In genomic region chr3:195441051-195441450, GRCh38 we compare ENCODE assay signal across 8 cellular contexts. TPM values are rescaled to one million over a fixed set of nuclear protein-coding genes. Genes with fewer than 3 reads are reported as not detected.
DNase-seq lines count a peak whose midpoint lies in the region; ATAC-seq and TF ChIP-seq lines count a peak whose summit lies in the region.

No MANE protein-coding gene starts in this region.

- POLR2A ChIA-PET in T-cell (lab: Charles Lee), result interaction anchor here (0.5 to 0.9 kb wide), 6 partner anchors 10 to 1780 kb away, joined by 3 to 5 read pairs (median 4); no protein-coding TSS in a partner anchor

- no peak for TF ChIP-seq CTCF in GM12864 (IDR thresholded peaks at IDR 0.05; ENCODE audit: low read depth, low read length, missing control alignments)

- H3K4me2 ChIP-seq in skeletal muscle satellite cell (ENCODE audit: low read length), result peak overlapping the region; percentile 94

- no peaks in the 10 kb centered on the region for H3K9me3 ChIP-seq in skeletal muscle satellite cell (replicated peaks; ENCODE audit: low read length)

- H3K4me1 ChIP-seq in skeletal muscle satellite cell (ENCODE audit: control insufficient read depth, insufficient read depth, low read length), result peaks cover 22% of the 10 kb centered on the region

- no peaks in the 10 kb centered on the region for H3K9me3 Mint-ChIP-seq in T-cell

- H3K36me3 ChIP-seq in skeletal muscle satellite cell (ENCODE audit: insufficient read depth, low read length), result no peaks in the 10 kb centered on the region

- H3K27ac Mint-ChIP-seq in T-cell, result peak overlapping the region; percentile 87 to 89

- H3K27me3 ChIP-seq in skeletal muscle satellite cell (ENCODE audit: control insufficient read depth, insufficient read depth, low read length), result no peaks in the 10 kb centered on the region

- CTCF ChIA-PET in T-cell (lab: Charles Lee), result interaction anchor here in 1 of 2 donors (0.8 to 1.3 kb wide), 4 partner anchors 17 to 170 kb away, joined by 3 to 7 read pairs (median 3); partner anchors contain the start of gene XXYLT1

- DNase-seq in GM12864 (ENCODE audit: low read depth), result no peak
- DNase-seq in T-cell, result no peak
- DNase-seq in fibroblast of peridontal ligament (ENCODE audit: extremely low read depth), result peak; percentile 32
- no peak for DNase-seq in 8988T
- DNase-seq in NCI-H748 (lab: John Stamatoyannopoulos, UW; ENCODE audit: unreplicated experiment), result no peak
- no peak for DNase-seq in iPS-NIHi11 (ENCODE audit: low spot score)

- no peaks in the 10 kb centered on the region for H3K27me3 Mint-ChIP-seq in T-cell

- H3K4me3 ChIP-seq in GM12864 (ENCODE audit: low read depth, low read length), result peak overlapping the region; percentile 96
- peak overlapping the region; percentile 87 for H3K4me3 ChIP-seq in skeletal muscle satellite cell (ENCODE audit: low read length)

- no peaks in the 10 kb centered on the region for H3K36me3 Mint-ChIP-seq in T-cell

- H3K4me3 Mint-ChIP-seq in T-cell, result peak overlapping the region; percentile 92 to 98 (median 94)

- H3K9ac ChIP-seq in skeletal muscle satellite cell (ENCODE audit: low read depth, low read length), result peak overlapping the region; percentile 84

- no peak for ATAC-seq in T-cell (replicated peaks in 1 of 4)
- ATAC-seq in GM18870 (IDR thresholded peaks at IDR 0.05; ENCODE audit: unreplicated experiment), result no peak

- peaks cover 51 to 68% (median 60%) of the 10 kb centered on the region in 3 donors for H3K4me1 Mint-ChIP-seq in T-cell

RNA-seq across cellular contexts. Expression of gene ACAP2, which starts 1.8 kb away (rescaled TPM):
- 10 to 100 TPM; 63.6 to 90.7 (median 72.5) TPM for total RNA-seq in T-cell
- 47.4 and 59.6 TPM in 2 replicates for total RNA-seq in skeletal muscle satellite cell (2012; rRNA removed)
